In the genomic region with DNA sequence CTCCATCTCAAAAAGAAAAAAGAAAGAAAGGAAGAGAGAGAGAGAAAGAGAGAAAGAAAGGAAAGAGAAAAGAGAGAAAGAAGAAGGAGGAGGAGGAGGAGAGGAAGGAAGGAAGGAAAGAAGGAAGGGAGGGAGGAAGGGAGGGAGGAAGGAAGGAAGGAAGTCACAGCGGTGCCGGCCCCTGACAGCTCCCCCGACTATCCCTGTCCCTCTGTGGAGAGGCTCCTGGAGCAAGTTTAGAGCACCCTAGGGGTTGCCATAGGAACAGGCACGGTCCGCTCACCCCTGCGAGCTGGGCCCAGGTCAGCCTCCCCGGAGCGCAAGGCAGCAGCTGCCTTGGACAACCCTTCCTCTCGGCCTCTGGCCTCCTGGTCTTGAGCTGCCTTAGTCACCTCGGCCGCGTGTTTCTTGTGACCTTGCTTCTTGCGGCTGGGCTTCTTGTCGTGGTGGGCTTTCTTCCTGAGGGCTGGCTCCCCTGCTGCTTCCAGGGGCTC, we compare ENCODE assay signal across 34 cellular contexts. TPM values are rescaled to one million over a fixed set of nuclear protein-coding genes. Genes with fewer than 3 reads are reported as not detected.
DNase-seq lines count a peak whose midpoint lies in the region; ATAC-seq and TF ChIP-seq lines count a peak whose summit lies in the region.
"Had no signal": no experiment of that assay in that cellular context is flagged by ENCODE, and none has a peak within 500 bp of the region (broad histone marks: within the 10 kb centered on the region; RNA-seq: fewer than 3 reads in every experiment).

No MANE protein-coding gene starts in this region.

- peaks cover 14% of the 10 kb centered on the region for H3K27me3 Mint-ChIP-seq in H9 (ENCODE audit: low read depth)
- H3K27me3 Mint-ChIP-seq in neural progenitor cell (ENCODE audit: insufficient read depth, low read depth) = peaks cover 17% of the 10 kb centered on the region
- H3K27me3 Mint-ChIP-seq in activated CD4-positive, alpha-beta T cell treated with anti-CD3 and anti-CD28 coated beads for 36 hours = peaks cover 15% of the 10 kb centered on the region

- 0 out of 2 replicates have a peak overlapping the region, but pooled peaks have one; percentile 8 for H3K14ac ChIP-seq in H9 (ENCODE audit: insufficient read depth, low read length)

- H4K20me1 ChIP-seq in H9 (ENCODE audit: control insufficient read depth, insufficient read depth, insufficient read length) = no peaks in the 10 kb centered on the region
- H4K20me1 ChIP-seq in neural progenitor cell (ENCODE audit: low read depth) = no peaks in the 10 kb centered on the region

- H4K91ac ChIP-seq in H9 (ENCODE audit: insufficient read length, low read depth, low read length) = no peak overlapping the region

- H3K4me3 ChIP-seq in neural progenitor cell = no peak overlapping the region
- H3K4me3 ChIP-seq: heart right ventricle, left lung, prostate gland, SJSA1, suprapubic skin had no signal

- H3T11ph ChIP-seq in H9 (ENCODE audit: low read length) = no peak overlapping the region

- H2AK5ac ChIP-seq in H9 (ENCODE audit: insufficient read length, low read length) = no peak overlapping the region

- no peak overlapping the region for H3K4ac ChIP-seq in H9 (ENCODE audit: low read depth, low read length)

- H3K23ac ChIP-seq in H9 (ENCODE audit: insufficient read length, low read depth, low read length) = no peak overlapping the region

- H2AFZ ChIP-seq in H9 (ENCODE audit: low read length) (no peak overlapping the region), neural progenitor cell (replicated peaks) (peak overlapping the region; percentile 58)

- WGBS in H9 (ENCODE audit: extremely low coverage, insufficient read length, low lambda C conversion rate) = no CpG with 5 or more reads among the region's 14 CpGs

- H3K36me3 Mint-ChIP-seq in H9 (ENCODE audit: insufficient read depth in 1 of 3, low read depth in 3 of 3) (no peaks in the 10 kb centered on the region), neural progenitor cell (no peaks in the 10 kb centered on the region)
- no peaks in the 10 kb centered on the region for H3K36me3 Mint-ChIP-seq in activated CD4-positive, alpha-beta T cell treated with anti-CD3 and anti-CD28 coated beads for 36 hours (ENCODE audit: low read depth)
- H3K36me3 Mint-ChIP-seq: activated naive CD8-positive, alpha-beta T cell; CD8-positive, alpha-beta T cell had no signal

- ATAC-seq in HG03571 (IDR thresholded peaks at IDR 0.05; ENCODE audit: unreplicated experiment) = no peak
- ATAC-seq in activated CD4-positive, alpha-beta T cell treated with anti-CD3 and anti-CD28 coated beads for 36 hours = no peak
- ATAC-seq: activated T-helper 17 cell treated with anti-CD3 and anti-CD28 coated beads, Interleukin-2, amount 50 U/mL, for 72 hours; CD8-positive, alpha-beta T cell; effector memory CD8-positive, alpha-beta T cell; heart right ventricle; left lung had no signal

- no peak overlapping the region for H3K9ac ChIP-seq in H9 (ENCODE audit: extremely low read depth, insufficient read length, low read length)
- H3K9ac ChIP-seq in neural progenitor cell = no peak overlapping the region

- no peak overlapping the region for H2BK20ac ChIP-seq in H9 (ENCODE audit: low read depth, low read length, poor library complexity, severe bottlenecking)

- no peak overlapping the region for H4K5ac ChIP-seq in H9 (ENCODE audit: insufficient read length, low read depth, low read length)

- no peaks in the 10 kb centered on the region for H3K9me3 ChIP-seq in H9 (ENCODE audit: control insufficient read depth, low read depth, low read length)
- H3K9me3 ChIP-seq in neural progenitor cell (ENCODE audit: low read depth) = no peaks in the 10 kb centered on the region
- H3K9me3 ChIP-seq: heart right ventricle, left lung, prostate gland, SJSA1, suprapubic skin had no signal

- no peak overlapping the region for H2BK120ac ChIP-seq in H9 (ENCODE audit: low read depth, low read length, poor library complexity, severe bottlenecking)

- H3K4me2 ChIP-seq in H9 (ENCODE audit: insufficient read depth, insufficient read length, low read length) (no peak overlapping the region), neural progenitor cell (peak overlapping the region; percentile 18)

- H2BK12ac ChIP-seq in H9 (ENCODE audit: insufficient read length, low read depth, low read length) = no peak overlapping the region

- no peak for TF ChIP-seq CTCF in H9 (conservative IDR thresholded peaks at IDR 0.05)
- TF ChIP-seq CTCF in neural progenitor cell (IDR thresholded peaks at IDR 0.05) = no peak

- CTCF ChIA-PET in activated CD4-positive, alpha-beta T cell treated with anti-CD3 and anti-CD28 coated beads for 36 hours (lab: Charles Lee) = interaction anchor here (1.0 kb wide), 1 partner anchor 29 kb away, joined by 3 read pairs; no protein-coding TSS in a partner anchor

- H3K4me3 Mint-ChIP-seq in H9 (no peak overlapping the region), neural progenitor cell (no peak overlapping the region)
- no peak overlapping the region for H3K4me3 Mint-ChIP-seq in activated CD4-positive, alpha-beta T cell treated with anti-CD3 and anti-CD28 coated beads for 36 hours
- H3K4me3 Mint-ChIP-seq: activated CD4-positive, alpha-beta memory T cell treated with anti-CD3 and anti-CD28 coated beads, Interleukin-2, amount 10 ng/mL, durations not matched to agents 7 days and 5 days; activated naive CD8-positive, alpha-beta T cell; activated T-helper 17 cell treated with anti-CD3 and anti-CD28 coated beads, Interleukin-2, amount 50 U/mL, for 72 hours; CD8-positive, alpha-beta T cell; effector memory CD8-positive, alpha-beta T cell had no signal

- H3K36me3 ChIP-seq in neural progenitor cell = no peaks in the 10 kb centered on the region
- H3K36me3 ChIP-seq: heart right ventricle, left lung, prostate gland, SJSA1, suprapubic skin had no signal

- H3K18ac ChIP-seq in H9 (ENCODE audit: insufficient read length, low read depth, low read length) = peak overlapping the region; percentile 10

- no peak overlapping the region for H2BK15ac ChIP-seq in H9 (ENCODE audit: low read depth, low read length)

- no peaks in the 10 kb centered on the region for H3F3A ChIP-seq in neural progenitor cell (ENCODE audit: low read depth)

- H3K4me1 ChIP-seq in H9 (ENCODE audit: insufficient read depth, low read length) (no peaks in the 10 kb centered on the region), neural progenitor cell (peaks cover 22% of the 10 kb centered on the region)
- H3K4me1 ChIP-seq: prostate gland had no signal

- H3K23me2 ChIP-seq in H9 (ENCODE audit: insufficient read length, low read depth, low read length, poor library complexity, severe bottlenecking) = no peaks in the 10 kb centered on the region

- H3K79me2 ChIP-seq in H9 (ENCODE audit: insufficient read depth, low read length) (no peaks in the 10 kb centered on the region), neural progenitor cell (ENCODE audit: low read depth) (no peaks in the 10 kb centered on the region)

- H3K27ac Mint-ChIP-seq in H9 (no peak overlapping the region; a peak in 1 of 7 replicates), neural progenitor cell (no peak overlapping the region)
- H3K27ac Mint-ChIP-seq in activated CD4-positive, alpha-beta T cell treated with anti-CD3 and anti-CD28 coated beads for 36 hours = no peak overlapping the region
- H3K27ac Mint-ChIP-seq: activated CD4-positive, alpha-beta memory T cell treated with anti-CD3 and anti-CD28 coated beads, Interleukin-2, amount 10 ng/mL, durations not matched to agents 7 days and 5 days; activated naive CD8-positive, alpha-beta T cell; activated T-helper 17 cell treated with anti-CD3 and anti-CD28 coated beads, Interleukin-2, amount 50 U/mL, for 72 hours; CD8-positive, alpha-beta T cell; effector memory CD8-positive, alpha-beta T cell had no signal

- H3K4me1 Mint-ChIP-seq in H9 = peaks cover 32 to 53% of the 10 kb centered on the region in 2 experiments
- H3K4me1 Mint-ChIP-seq in neural progenitor cell = peaks cover 80% of the 10 kb centered on the region
- H3K4me1 Mint-ChIP-seq in activated CD4-positive, alpha-beta T cell treated with anti-CD3 and anti-CD28 coated beads for 36 hours = no peaks in the 10 kb centered on the region
- H3K4me1 Mint-ChIP-seq: activated CD4-positive, alpha-beta memory T cell treated with anti-CD3 and anti-CD28 coated beads, Interleukin-2, amount 10 ng/mL, durations not matched to agents 7 days and 5 days; activated T-helper 17 cell treated with anti-CD3 and anti-CD28 coated beads, Interleukin-2, amount 50 U/mL, for 72 hours had no signal

- H3K56ac ChIP-seq in H9 (ENCODE audit: insufficient read length, low read depth, low read length) = no peak overlapping the region

- H3K27me3 ChIP-seq in H9 (ENCODE audit: insufficient read depth, low read length) = no peaks in the 10 kb centered on the region
- no peaks in the 10 kb centered on the region for H3K27me3 ChIP-seq in neural progenitor cell

- no peak overlapping the region for H2BK5ac ChIP-seq in H9 (ENCODE audit: insufficient read length, low read length)

- H3K9me3 Mint-ChIP-seq in H9 = no peaks in the 10 kb centered on the region; a peak in 1 of 5 replicates
- no peaks in the 10 kb centered on the region for H3K9me3 Mint-ChIP-seq in neural progenitor cell
- no peaks in the 10 kb centered on the region for H3K9me3 Mint-ChIP-seq in activated CD4-positive, alpha-beta T cell treated with anti-CD3 and anti-CD28 coated beads for 36 hours (ENCODE audit: low read depth)
- H3K9me3 Mint-ChIP-seq: activated CD4-positive, alpha-beta memory T cell treated with anti-CD3 and anti-CD28 coated beads, Interleukin-2, amount 10 ng/mL, durations not matched to agents 7 days and 5 days; activated T-helper 17 cell treated with anti-CD3 and anti-CD28 coated beads, Interleukin-2, amount 50 U/mL, for 72 hours; CD8-positive, alpha-beta T cell; effector memory CD8-positive, alpha-beta T cell had no signal

- intact Hi-C loops in activated CD4-positive, alpha-beta T cell treated with anti-CD3 and anti-CD28 coated beads for 36 hours (cut with DNase I, micrococcal nuclease) = no loop called here

- POLR2A ChIA-PET in activated CD4-positive, alpha-beta T cell treated with anti-CD3 and anti-CD28 coated beads for 36 hours (lab: Charles Lee) = no interaction called here

- no peak overlapping the region for H4K8ac ChIP-seq in H9 (replicated peaks; ENCODE audit: insufficient read length, low read depth, low read length)

- H3K79me1 ChIP-seq in H9 (ENCODE audit: insufficient read depth, low read depth, low read length, poor library complexity, severe bottlenecking) = no peaks in the 10 kb centered on the region

- H3K27ac ChIP-seq in H9 (ENCODE audit: insufficient read length, low read depth, low read length) = no peak overlapping the region
- no peak overlapping the region for H3K27ac ChIP-seq in neural progenitor cell
- H3K27ac ChIP-seq: heart right ventricle, left lung, prostate gland, SJSA1, suprapubic skin had no signal

- DNase-seq in DMS53 (lab: John Stamatoyannopoulos, UW) (peak; percentile 48), DMS53 treated with DMSO at 0.1 percent for 48 hours (lab: John Stamatoyannopoulos, UW; ENCODE audit: unreplicated experiment) (no peak), H9 (peak; percentile 71), ecto neural progenitor cell (ENCODE audit: low spot score) (peak; percentile 67), neural progenitor cell (ENCODE audit: low spot score) (peak; percentile 54), kidney glomerular epithelial cell (lab: John Stamatoyannopoulos, UW) (no peak)
- no peak for DNase-seq in activated CD4-positive, alpha-beta T cell treated with anti-CD3 and anti-CD28 coated beads for 36 hours
- DNase-seq: 8988T; activated CD4-positive, alpha-beta memory T cell treated with anti-CD3 and anti-CD28 coated beads, Interleukin-2, amount 10 ng/mL, durations not matched to agents 7 days and 5 days; activated CD4-positive, CD25-positive, alpha-beta regulatory T cell treated with anti-CD3 and anti-CD28 coated beads, Interleukin-2, amount 50 U/mL, for 72 hours; activated CD8-positive, alpha-beta memory T cell treated with anti-CD3 and anti-CD28 coated beads, Interleukin-2, amount 50 U/mL, for 48 hours; anterior cingulate cortex; CD8-positive, alpha-beta T cell; DMS153; effector memory CD8-positive, alpha-beta T cell; foreskin fibroblast; GF-D8; heart right ventricle; Kasumi-1; left lung; NCI-H2171 treated with DMSO at 0.1 percent for 48 hours; nucleus accumbens; RPMI8226; stimulated activated naive CD4-positive, alpha-beta T cell; T-helper 1 cell had no signal

RNA-seq across cellular contexts. Expression of a gene that starts 6.8 kb away (rescaled TPM):
- total RNA-seq in H9 (2021) (not detected in 2 replicates), neural progenitor cell (ENCODE audit: low replicate concordance) (not detected in 2 replicates)
- total RNA-seq in activated CD4-positive, alpha-beta T cell treated with anti-CD3 and anti-CD28 coated beads for 36 hours = not detected
- total RNA-seq: activated CD4-positive, alpha-beta memory T cell treated with anti-CD3 and anti-CD28 coated beads, Interleukin-2, amount 10 ng/mL, durations not matched to agents 7 days and 5 days; activated T-helper 17 cell treated with anti-CD3 and anti-CD28 coated beads, Interleukin-2, amount 50 U/mL, for 72 hours; bronchial epithelial cell; CD8-positive, alpha-beta T cell; heart right ventricle; mesenteric fat pad; SJSA1; urinary bladder had no signal

RNA-seq across cellular contexts. Expression of a gene that starts 57.6 kb away (rescaled TPM):
- total RNA-seq in H9 (2021) = 0.92 and 0.94 TPM in 2 replicates
- total RNA-seq in neural progenitor cell (ENCODE audit: low replicate concordance) = 0.09 and 0.11 TPM in 2 replicates
- total RNA-seq in activated CD4-positive, alpha-beta T cell treated with anti-CD3 and anti-CD28 coated beads for 36 hours = 1 to 10 TPM; 2.4 to 2.5 TPM
- total RNA-seq: bronchial epithelial cell had no signal

RNA-seq across cellular contexts. Expression of a gene that starts 60.0 kb away (rescaled TPM):
- 0.09 TPM in 1 of 2 replicates, not detected in the other for total RNA-seq in H9 (2021)
- not detected in 2 replicates for total RNA-seq in neural progenitor cell (ENCODE audit: low replicate concordance)
- not detected for total RNA-seq in activated CD4-positive, alpha-beta T cell treated with anti-CD3 and anti-CD28 coated beads for 36 hours
- total RNA-seq: activated T-helper 17 cell treated with anti-CD3 and anti-CD28 coated beads, Interleukin-2, amount 50 U/mL, for 72 hours; SJSA1; urinary bladder had no signal

Comparison
In these comparisons a context has a peak if more than half of its experiments do, and no peak if none do; other contexts are left out.
1. DNase-seq: peak in DMS53 (single experiment), H9 (single experiment), ecto neural progenitor cell (single experiment) and neural progenitor cell (single experiment); none in DMS53 treated with DMSO at 0.1 percent for 48 hours (single experiment), activated CD4-positive, alpha-beta T cell treated with anti-CD3 and anti-CD28 coated beads for 36 hours (single experiment) and kidney glomerular epithelial cell (single experiment).